1 cellular context compared by ENCODE assay signal in the genomic region with DNA sequence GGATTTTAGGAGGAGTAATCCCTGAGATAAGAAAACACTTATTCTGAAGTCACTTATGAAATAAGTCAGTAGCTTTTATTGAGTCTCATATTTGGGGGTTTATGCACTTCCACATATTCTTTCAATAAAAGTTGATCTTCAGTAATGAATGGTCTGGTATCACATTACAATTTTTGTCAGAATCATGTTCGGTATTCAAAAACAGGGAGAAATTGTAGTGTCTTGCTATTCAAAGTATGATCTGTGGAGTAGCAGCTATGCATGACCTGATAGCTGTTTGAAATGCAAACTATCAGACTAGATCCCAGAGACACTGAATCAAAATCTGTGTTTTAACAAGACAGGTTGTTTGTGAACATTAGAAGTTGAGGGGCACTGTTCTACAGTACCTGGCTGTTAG.
TF ChIP-seq lines count a peak whose summit lies in the region.

No MANE protein-coding gene starts in this region.

TF ChIP-seq in IMR-90, 13 proteins besides CTCF, POLR2A, EP300 and RAD21 (continued from another document):
- no peak for TF ChIP-seq NFE2L2 (IDR thresholded peaks at IDR 0.05; ENCODE audit: low read depth, low read length)
- TF ChIP-seq MAFK (IDR thresholded peaks at IDR 0.05; ENCODE audit: low read depth, low read length): no peak
- TF ChIP-seq RCOR1 (IDR thresholded peaks at IDR 0.05; ENCODE audit: insufficient replicate concordance, low read length): no peak
- TF ChIP-seq BHLHE40 (IDR thresholded peaks at IDR 0.05; ENCODE audit: low read depth, low read length): no peak
- no peak for TF ChIP-seq CHD1 (IDR thresholded peaks at IDR 0.05; ENCODE audit: low read depth, low read length)
- TF ChIP-seq MXI1 (IDR thresholded peaks at IDR 0.05; ENCODE audit: borderline replicate concordance, low read depth, low read length): no peak
- TF ChIP-seq CEBPB (IDR thresholded peaks at IDR 0.05; ENCODE audit: low read depth, low read length): no peak
- TF ChIP-seq FOS (IDR thresholded peaks at IDR 0.05; ENCODE audit: low read depth, low read length): no peak
- TF ChIP-seq RFX5 (IDR thresholded peaks at IDR 0.05; ENCODE audit: low read depth, low read length): no peak
